Comparison of ENCODE assay signal across 2 cellular contexts in the genomic region with DNA sequence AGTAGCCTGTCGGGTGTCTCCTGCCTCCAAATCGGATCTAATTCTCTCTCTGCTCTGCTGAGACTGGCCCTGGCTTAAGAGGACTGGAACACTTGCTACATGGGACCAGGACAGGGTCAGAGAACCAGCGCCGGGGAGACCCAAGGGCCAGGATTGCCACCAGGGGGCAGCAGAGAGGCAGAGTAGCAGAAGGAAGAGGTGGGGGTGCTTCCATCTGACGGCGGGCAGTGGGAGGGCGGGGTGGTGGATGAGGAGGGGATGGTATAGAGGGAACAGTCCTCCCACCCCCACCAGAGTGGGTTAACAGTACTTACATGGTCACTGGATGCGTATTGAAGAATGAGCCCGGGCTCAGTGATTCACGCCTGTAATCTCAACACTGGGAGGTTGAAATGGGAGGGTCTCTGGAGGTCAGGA.
TF ChIP-seq lines count a peak whose summit lies in the region.

No MANE protein-coding gene starts in this region.

TF ChIP-seq in HEK293, 187 proteins besides CTCF, POLR2A, EP300 and RAD21 (continues in another document):
- peak; percentile 29; the same call in 1 of the 2 replicates for TF ChIP-seq SP7 (tag by site-specific recombination; IDR thresholded peaks at IDR 0.05)
- TF ChIP-seq ZFHX2 (tag by site-specific recombination; conservative IDR thresholded peaks at IDR 0.05), result peak; percentile 58
- no peak for TF ChIP-seq ZNF521 (tag by site-specific recombination; IDR thresholded peaks at IDR 0.05)
- TF ChIP-seq EGR2 (tag by site-specific recombination; IDR thresholded peaks at IDR 0.05; ENCODE audit: low read depth), result peak; percentile 42
- peak; percentile 36; the same call in 1 of the 2 replicates for TF ChIP-seq SP3 (tag by site-specific recombination; IDR thresholded peaks at IDR 0.05)
- TF ChIP-seq ZNF433 (tag by site-specific recombination; IDR thresholded peaks at IDR 0.05; ENCODE audit: low read depth), result no peak
- TF ChIP-seq, protein P1, sequence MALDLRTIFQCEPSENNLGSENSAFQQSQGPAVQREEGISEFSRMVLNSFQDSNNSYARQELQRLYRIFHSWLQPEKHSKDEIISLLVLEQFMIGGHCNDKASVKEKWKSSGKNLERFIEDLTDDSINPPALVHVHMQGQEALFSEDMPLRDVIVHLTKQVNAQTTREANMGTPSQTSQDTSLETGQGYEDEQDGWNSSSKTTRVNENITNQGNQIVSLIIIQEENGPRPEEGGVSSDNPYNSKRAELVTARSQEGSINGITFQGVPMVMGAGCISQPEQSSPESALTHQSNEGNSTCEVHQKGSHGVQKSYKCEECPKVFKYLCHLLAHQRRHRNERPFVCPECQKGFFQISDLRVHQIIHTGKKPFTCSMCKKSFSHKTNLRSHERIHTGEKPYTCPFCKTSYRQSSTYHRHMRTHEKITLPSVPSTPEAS (tag by site-specific recombination; IDR thresholded peaks at IDR 0.05), result no peak
- TF ChIP-seq, protein P2, sequence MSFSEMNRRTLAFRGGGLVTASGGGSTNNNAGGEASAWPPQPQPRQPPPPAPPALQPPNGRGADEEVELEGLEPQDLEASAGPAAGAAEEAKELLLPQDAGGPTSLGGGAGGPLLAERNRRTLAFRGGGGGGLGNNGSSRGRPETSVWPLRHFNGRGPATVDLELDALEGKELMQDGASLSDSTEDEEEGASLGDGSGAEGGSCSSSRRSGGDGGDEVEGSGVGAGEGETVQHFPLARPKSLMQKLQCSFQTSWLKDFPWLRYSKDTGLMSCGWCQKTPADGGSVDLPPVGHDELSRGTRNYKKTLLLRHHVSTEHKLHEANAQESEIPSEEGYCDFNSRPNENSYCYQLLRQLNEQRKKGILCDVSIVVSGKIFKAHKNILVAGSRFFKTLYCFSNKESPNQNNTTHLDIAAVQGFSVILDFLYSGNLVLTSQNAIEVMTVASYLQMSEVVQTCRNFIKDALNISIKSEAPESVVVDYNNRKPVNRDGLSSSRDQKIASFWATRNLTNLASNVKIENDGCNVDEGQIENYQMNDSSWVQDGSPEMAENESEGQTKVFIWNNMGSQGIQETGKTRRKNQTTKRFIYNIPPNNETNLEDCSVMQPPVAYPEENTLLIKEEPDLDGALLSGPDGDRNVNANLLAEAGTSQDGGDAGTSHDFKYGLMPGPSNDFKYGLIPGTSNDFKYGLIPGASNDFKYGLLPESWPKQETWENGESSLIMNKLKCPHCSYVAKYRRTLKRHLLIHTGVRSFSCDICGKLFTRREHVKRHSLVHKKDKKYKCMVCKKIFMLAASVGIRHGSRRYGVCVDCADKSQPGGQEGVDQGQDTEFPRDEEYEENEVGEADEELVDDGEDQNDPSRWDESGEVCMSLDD (tag by site-specific recombination; IDR thresholded peaks at IDR 0.05), result 0 out of 2 replicates have a peak, but pooled peaks have one; percentile 11
- TF ChIP-seq ZNF398 (tag by site-specific recombination; IDR thresholded peaks at IDR 0.05), result peak; percentile 84
- 0 out of 2 replicates have a peak, but pooled peaks have one; percentile 32 for TF ChIP-seq ZNF366 (tag by site-specific recombination; conservative IDR thresholded peaks at IDR 0.05)
- TF ChIP-seq ZNF132 (tag by site-specific recombination; IDR thresholded peaks at IDR 0.05; ENCODE audit: borderline replicate concordance), result no peak
- 0 out of 2 replicates have a peak, but pooled peaks have one; percentile 39 for TF ChIP-seq KLF1 (tag by site-specific recombination; IDR thresholded peaks at IDR 0.05)
- no peak for TF ChIP-seq ZSCAN18 (tag by site-specific recombination; IDR thresholded peaks at IDR 0.05)
- TF ChIP-seq KLF8 (tag by site-specific recombination; IDR thresholded peaks at IDR 0.05), result no peak
- TF ChIP-seq PATZ1 (tag by site-specific recombination; IDR thresholded peaks at IDR 0.05), result peak; percentile 43; the same call in 1 of the 2 replicates
- 0 out of 2 replicates have a peak, but pooled peaks have one; percentile 15 for TF ChIP-seq ZXDB (tag by site-specific recombination; IDR thresholded peaks at IDR 0.05)
- 0 out of 2 replicates have a peak, but pooled peaks have one; percentile 24 for TF ChIP-seq ZNF629 (tag by site-specific recombination; IDR thresholded peaks at IDR 0.05)
- TF ChIP-seq ZNF654 (tag by site-specific recombination; IDR thresholded peaks at IDR 0.05; ENCODE audit: low read depth), result peak; percentile 41

TF ChIP-seq in neural cell, 6 proteins besides CTCF, POLR2A, EP300 and RAD21:
- TF ChIP-seq POLR2AphosphoS5 (IDR thresholded peaks at IDR 0.05) (no peak), TAF1 (IDR thresholded peaks at IDR 0.05; ENCODE audit: low read depth) (no peak), EZH2 (IDR thresholded peaks at IDR 0.05; ENCODE audit: borderline replicate concordance, insufficient read depth, low read length, poor library complexity, severe bottlenecking) (no peak), MXI1 (conservative IDR thresholded peaks at IDR 0.05; ENCODE audit: poor library complexity, severe bottlenecking) (no peak), SMC3 (conservative IDR thresholded peaks at IDR 0.05; ENCODE audit: poor library complexity) (no peak), REST (IDR thresholded peaks at IDR 0.05; ENCODE audit: borderline replicate concordance) (no peak)
TF ChIP-seq in neural cell: peak in this region for 0.
